In the genomic region with DNA sequence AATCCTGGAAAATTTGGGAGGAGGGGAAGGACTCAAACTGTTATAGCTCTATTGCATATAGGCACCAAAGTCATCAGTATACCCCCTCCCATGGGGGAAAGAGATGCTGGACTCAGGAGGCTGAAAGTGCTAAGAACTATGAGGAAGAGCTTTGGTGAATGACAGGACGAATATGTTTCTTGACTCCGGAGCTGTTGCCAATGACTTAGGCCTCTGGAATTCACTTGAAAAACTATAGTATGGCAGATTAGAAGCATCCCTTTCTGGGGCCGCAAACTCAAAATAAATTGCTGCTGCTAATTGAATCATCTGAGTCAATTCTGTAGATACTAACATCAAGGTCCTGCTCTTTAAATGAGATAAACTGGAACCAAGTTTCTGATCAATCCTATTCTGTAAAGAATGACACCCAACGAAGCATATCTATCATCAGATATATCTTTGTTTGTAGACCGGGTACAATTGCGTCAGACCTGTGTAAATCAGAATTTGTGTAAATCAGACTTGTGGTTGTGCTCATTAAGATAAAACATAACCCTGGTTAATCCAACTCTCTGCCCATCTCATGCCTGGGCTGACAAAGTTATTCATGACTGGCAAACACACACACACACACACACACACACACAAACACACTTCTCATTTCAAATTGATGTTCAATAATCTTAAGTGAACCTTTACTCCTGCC, we compare ENCODE assay signal across 21 cellular contexts.
DNase-seq lines count a peak whose midpoint lies in the region; ATAC-seq, FAIRE-seq and TF ChIP-seq lines count a peak whose summit lies in the region.
"Had no signal": no experiment of that assay in that cellular context is flagged by ENCODE, and none has a peak within 500 bp of the region (broad histone marks: within the 10 kb centered on the region; RNA-seq: fewer than 3 reads in every experiment).

No MANE protein-coding gene starts in this region.

- H3K4me1 Mint-ChIP-seq in astrocyte (ENCODE audit: low read depth, unreplicated experiment) (peaks cover 18% of the 10 kb centered on the region), osteocyte (ENCODE audit: unreplicated experiment) (peaks cover 41% of the 10 kb centered on the region)
- H3K4me1 Mint-ChIP-seq: CD4-positive, alpha-beta memory T cell had no signal

- H3K27me3 Mint-ChIP-seq in astrocyte (ENCODE audit: low read depth, unreplicated experiment) (no peaks in the 10 kb centered on the region), osteocyte (ENCODE audit: unreplicated experiment) (no peaks in the 10 kb centered on the region)
- H3K27me3 Mint-ChIP-seq: CD4-positive, alpha-beta memory T cell had no signal

- no peak overlapping the region for H3K27ac ChIP-seq in astrocyte (ENCODE audit: low read depth, low read length)
- no peak overlapping the region for H3K27ac ChIP-seq in effector memory CD4-positive, alpha-beta T cell (ENCODE audit: insufficient read depth, low read length, poor library complexity, severe bottlenecking)
- H3K27ac ChIP-seq: BLaER1, PC-9 had no signal

- H3K9ac ChIP-seq in astrocyte (ENCODE audit: low read length): no peak overlapping the region
- H3K9ac ChIP-seq: BLaER1 had no signal

- H3K27ac Mint-ChIP-seq in astrocyte (ENCODE audit: unreplicated experiment): no peak overlapping the region
- no peak overlapping the region for H3K27ac Mint-ChIP-seq in osteocyte (ENCODE audit: unreplicated experiment)
- H3K27ac Mint-ChIP-seq: CD4-positive, alpha-beta memory T cell had no signal

- no peaks in the 10 kb centered on the region for H3K9me3 Mint-ChIP-seq in astrocyte (ENCODE audit: unreplicated experiment)
- no peaks in the 10 kb centered on the region for H3K9me3 Mint-ChIP-seq in osteocyte (ENCODE audit: unreplicated experiment)

- no peaks in the 10 kb centered on the region for H3K79me2 ChIP-seq in astrocyte (ENCODE audit: insufficient read depth, low read length)

- H3K4me2 ChIP-seq in astrocyte (ENCODE audit: low read length): peak overlapping the region; percentile 21
- H3K4me2 ChIP-seq: BLaER1, PC-9 had no signal

- no peak overlapping the region for H3K4me3 ChIP-seq in AG10803 (ENCODE audit: low read length)
- H3K4me3 ChIP-seq in astrocyte (ENCODE audit: insufficient read depth, low read depth, low read length): no peak overlapping the region
- H3K4me3 ChIP-seq in foreskin fibroblast (ENCODE audit: low read depth in 1 of 2, low read length in 2 of 2): no peak overlapping the region
- no peak overlapping the region for H3K4me3 ChIP-seq in effector memory CD4-positive, alpha-beta T cell (ENCODE audit: insufficient read depth, low read depth, low read length, poor library complexity, severe bottlenecking)
- H3K4me3 ChIP-seq in BE2C (ENCODE audit: low read depth, low read length): no peak overlapping the region
- H3K4me3 ChIP-seq: BLaER1, HAP-1, K562, PC-9 had no signal

- H3K4me3 Mint-ChIP-seq in astrocyte (ENCODE audit: unreplicated experiment): no peak overlapping the region
- H3K4me3 Mint-ChIP-seq in osteocyte (ENCODE audit: unreplicated experiment): no peak overlapping the region
- H3K4me3 Mint-ChIP-seq: CD4-positive, alpha-beta memory T cell had no signal

- DNase-seq in AG10803 (ENCODE audit: low read depth): peak; percentile 1
- DNase-seq in M059J (ENCODE audit: low read depth): peak; percentile 18
- peak; percentile 70 for DNase-seq in astrocyte (ENCODE audit: low read depth)
- DNase-seq in foreskin fibroblast: peak; percentile 24 to 49
- no peak for DNase-seq in effector memory CD4-positive, alpha-beta T cell
- no peak for DNase-seq in BE2C
- no peak for DNase-seq in osteocyte (ENCODE audit: extremely low spot score, unreplicated experiment)
- DNase-seq: 8988T; CD4-positive, alpha-beta memory T cell; DMS153; NCI-H187; NCI-H2107; NCI-H2227 treated with DMSO at 0.1 percent for 48 hours; NCI-H524; NCI-H82; PC-9 had no signal

- H3K36me3 ChIP-seq in astrocyte (ENCODE audit: insufficient read depth, low read length) (no peaks in the 10 kb centered on the region), BE2C (no peaks in the 10 kb centered on the region)
- H3K36me3 ChIP-seq in effector memory CD4-positive, alpha-beta T cell (ENCODE audit: control insufficient read depth, insufficient read depth, low read length): no peaks in the 10 kb centered on the region
- H3K36me3 ChIP-seq: BLaER1, HAP-1 had no signal

- H3K36me3 Mint-ChIP-seq in astrocyte (ENCODE audit: low read depth, unreplicated experiment) (no peaks in the 10 kb centered on the region), osteocyte (ENCODE audit: unreplicated experiment) (no peaks in the 10 kb centered on the region)
- H3K36me3 Mint-ChIP-seq: CD4-positive, alpha-beta memory T cell had no signal

- H3K27me3 ChIP-seq in astrocyte (ENCODE audit: insufficient read depth, low read length) (no peaks in the 10 kb centered on the region), BE2C (no peaks in the 10 kb centered on the region)
- H3K27me3 ChIP-seq in effector memory CD4-positive, alpha-beta T cell (replicated peaks; ENCODE audit: control insufficient read depth, insufficient read depth, low read length, poor library complexity, severe bottlenecking): no peaks in the 10 kb centered on the region
- H3K27me3 ChIP-seq: BLaER1 had no signal

- no peak for TF ChIP-seq CTCF in AG10803 (conservative IDR thresholded peaks at IDR 0.05; ENCODE audit: low read length)
- no peak for TF ChIP-seq CTCF in astrocyte (IDR thresholded peaks at IDR 0.05; ENCODE audit: insufficient read depth, low read depth, low read length)
- TF ChIP-seq CTCF in foreskin fibroblast (IDR thresholded peaks at IDR 0.05; ENCODE audit: low read depth, low read length): no peak
- TF ChIP-seq CTCF in BE2C (IDR thresholded peaks at IDR 0.05; ENCODE audit: low read depth, low read length): no peak
- TF ChIP-seq CTCF in osteocyte (IDR thresholded peaks at IDR 0.05): no peak

- H2AFZ ChIP-seq in astrocyte (ENCODE audit: low read depth, low read length): no peak overlapping the region
- H2AFZ ChIP-seq: PC-9 had no signal

- ATAC-seq in GM21367 (IDR thresholded peaks at IDR 0.05; ENCODE audit: unreplicated experiment): no peak
- ATAC-seq: K562 had no signal

- H4K20me1 ChIP-seq in astrocyte (ENCODE audit: insufficient read depth, low read length): no peaks in the 10 kb centered on the region
- H4K20me1 ChIP-seq: BLaER1 had no signal

- H3K4me1 ChIP-seq in astrocyte (ENCODE audit: insufficient read depth, low read length): no peaks in the 10 kb centered on the region
- no peaks in the 10 kb centered on the region for H3K4me1 ChIP-seq in effector memory CD4-positive, alpha-beta T cell (ENCODE audit: control insufficient read depth, insufficient read depth, low read length, poor library complexity, severe bottlenecking)
- peaks cover 8% of the 10 kb centered on the region for H3K4me1 ChIP-seq in BE2C
- H3K4me1 ChIP-seq: BLaER1, HAP-1 had no signal

- H3K9me3 ChIP-seq in astrocyte (ENCODE audit: insufficient read depth, low read depth, low read length) (no peaks in the 10 kb centered on the region), BE2C (no peaks in the 10 kb centered on the region)
- no peaks in the 10 kb centered on the region for H3K9me3 ChIP-seq in effector memory CD4-positive, alpha-beta T cell (ENCODE audit: control insufficient read depth, low read length)
- H3K9me3 ChIP-seq: BLaER1, HAP-1 had no signal

- no peak for FAIRE-seq in astrocyte (lab: Jason Lieb, UNC)
- FAIRE-seq: GM12892, K562 had no signal

Comparison
In these comparisons a context has a peak if more than half of its experiments do, and no peak if none do; other contexts are left out.
1. DNase-seq: peak in AG10803 (single experiment), M059J (single experiment), astrocyte (single experiment) and foreskin fibroblast (2 of 2); none in effector memory CD4-positive, alpha-beta T cell (0 of 3), BE2C (single experiment) and osteocyte (single experiment).